ENCODE assay signal across 20 cellular contexts in genomic region chr18:10449396-10449795, GRCh38. TPM values are rescaled to one million over a fixed set of nuclear protein-coding genes. Genes with fewer than 3 reads are reported as not detected.
"Had no signal": no experiment of that assay in that cellular context is flagged by ENCODE, and none has a peak within 500 bp of the region (broad histone marks: within the 10 kb centered on the region; RNA-seq: fewer than 3 reads in every experiment).

No MANE protein-coding gene starts in this region.

- H3K27ac ChIP-seq: foreskin keratinocyte, hepatocyte, neutrophil, psoas muscle, spleen, upper lobe of right lung, vagina had no signal

- H3K4me1 ChIP-seq: foreskin keratinocyte, psoas muscle, vagina had no signal

- H3K27me3 ChIP-seq: hepatocyte, tibial nerve, upper lobe of right lung, vagina had no signal

- H2AFZ ChIP-seq: hepatocyte had no signal

- H3K36me3 ChIP-seq: neutrophil, spleen, tibial nerve, upper lobe of right lung, vagina had no signal

- H3K9me3 ChIP-seq: mucosa of descending colon, neutrophil, psoas muscle, spleen, tibial nerve, upper lobe of right lung, vagina had no signal

- H3K4me2 ChIP-seq: hepatocyte had no signal

- H3K79me2 ChIP-seq: hepatocyte had no signal

- H3K4me3 ChIP-seq: coronary artery, hepatocyte, mucosa of descending colon, psoas muscle, spleen, tibial nerve, upper lobe of right lung, vagina had no signal

- DNase-seq: effector CD8-positive, alpha-beta T cell; foreskin keratinocyte; kidney; left colon; mammary epithelial cell; mucosa of descending colon; naive thymus-derived CD8-positive, alpha-beta T cell; psoas muscle; retina; spleen; stimulated activated CD4-positive, alpha-beta T cell treated with anti-CD3 and anti-CD28 coated beads, Interleukin-15, amount 100 ng/mL, for 24 hours; stimulated activated CD4-positive, alpha-beta T cell treated with anti-CD3 and anti-CD28 coated beads, Interleukin-1b, Interleukin-23, amount 100 ng/mL, for 48 hours; stimulated activated CD4-positive, alpha-beta T cell treated with anti-CD3 and anti-CD28 coated beads, Interleukin-4, amount 100 ng/mL, for 24 hours; upper lobe of right lung had no signal

RNA-seq across cellular contexts. Expression of gene APCDD1, which starts 5.0 kb away (rescaled TPM):
- total RNA-seq: dermis microvascular lymphatic vessel endothelial cell; naive thymus-derived CD8-positive, alpha-beta T cell had no signal
- polyA plus RNA-seq: naive thymus-derived CD8-positive, alpha-beta T cell had no signal
